In the genomic region with DNA sequence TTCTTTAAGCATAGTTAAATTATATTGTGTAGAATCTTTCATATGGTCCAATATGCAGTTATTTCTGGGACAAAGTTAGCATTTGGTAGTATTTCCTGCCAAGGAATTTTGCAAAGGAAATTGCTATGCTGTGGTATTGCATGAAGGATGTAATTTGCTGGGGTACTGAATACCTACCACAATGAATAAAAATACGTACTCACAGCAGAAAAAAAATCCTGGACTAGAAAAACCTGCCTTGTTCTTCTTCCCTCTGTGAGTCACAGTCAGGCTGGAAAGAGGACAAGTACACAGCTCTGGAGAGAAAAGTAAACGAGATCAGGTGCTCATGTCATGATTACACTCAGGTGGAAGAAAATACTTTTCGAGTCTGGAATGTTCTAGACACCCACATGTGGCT, we compare ENCODE assay signal across 16 cellular contexts.
A peak's percentile ranks its signal among the peaks of the same experiment; 100 is the strongest.
DNase-seq lines count a peak whose midpoint lies in the region; ATAC-seq and TF ChIP-seq lines count a peak whose summit lies in the region.
"Had no signal": no experiment of that assay in that cellular context is flagged by ENCODE, and none has a peak within 500 bp of the region (broad histone marks: within the 10 kb centered on the region; RNA-seq: fewer than 3 reads in every experiment).

No MANE protein-coding gene starts in this region.

- H3K27ac ChIP-seq in IMR-90 (ENCODE audit: insufficient read depth, low read length) (no peak overlapping the region), lung (ENCODE audit: low read depth in 1 of 2, low read length in 1 of 2) (no peak overlapping the region)

- no peak overlapping the region for H2AK5ac ChIP-seq in IMR-90 (ENCODE audit: low read depth, low read length)

- H3K4me1 ChIP-seq in IMR-90 (ENCODE audit: control insufficient read depth, insufficient read depth, low read length) = no peaks in the 10 kb centered on the region
- no peaks in the 10 kb centered on the region for H3K4me1 ChIP-seq in lung (ENCODE audit: control insufficient read depth in 2 of 2, insufficient read depth in 2 of 2, low read length in 2 of 2)

- no peaks in the 10 kb centered on the region for H3K36me3 Mint-ChIP-seq in activated T-helper 1 cell treated with anti-CD3 and anti-CD28 coated beads, Interleukin-12 subunit alpha, Interleukin-12 subunit beta, Interleukin-2, Interleukin-4 antibody, amounts not matched to agents 30 ng/mL and 10 ng/mL and 1 ng/mL, durations not matched to agents 14 hours and 24 hours and 36 hours (ENCODE audit: low read depth)
- H3K36me3 Mint-ChIP-seq: mesothelial cell of epicardium had no signal

- no peaks in the 10 kb centered on the region for H3K9me1 ChIP-seq in IMR-90 (ENCODE audit: insufficient read depth, low read length)

- no peak overlapping the region for H4K8ac ChIP-seq in IMR-90 (ENCODE audit: low read depth in 2 of 2, low read length in 2 of 2)

- no peak overlapping the region for H2BK120ac ChIP-seq in IMR-90 (ENCODE audit: low read depth, low read length)

- no peak for TF ChIP-seq CTCF in AG04449 (IDR thresholded peaks at IDR 0.05; ENCODE audit: insufficient read depth, low read length, missing control alignments)
- TF ChIP-seq CTCF in IMR-90 (conservative IDR thresholded peaks at IDR 0.05; ENCODE audit: low read depth, low read length) = no peak
- TF ChIP-seq CTCF in choroid plexus epithelial cell (conservative IDR thresholded peaks at IDR 0.05; ENCODE audit: low read depth, low read length) = no peak
- no peak for TF ChIP-seq CTCF in lung (IDR thresholded peaks at IDR 0.05; ENCODE audit: control extremely low read depth, extremely low read depth)

- TF ChIP-seq RAD21 in IMR-90 (IDR thresholded peaks at IDR 0.05; ENCODE audit: low read length) = no peak

- H3K4me3 Mint-ChIP-seq in activated T-helper 1 cell treated with anti-CD3 and anti-CD28 coated beads, Interleukin-12 subunit alpha, Interleukin-12 subunit beta, Interleukin-2, Interleukin-4 antibody, amounts not matched to agents 30 ng/mL and 10 ng/mL and 1 ng/mL, durations not matched to agents 14 hours and 24 hours and 36 hours = no peak overlapping the region
- H3K4me3 Mint-ChIP-seq: activated CD8-positive, alpha-beta T cell treated with anti-CD3 and anti-CD28 coated beads, Interleukin-2, amount 10 ng/mL, durations not matched to agents 7 days and 5 days; mesothelial cell of epicardium had no signal

- H3K14ac ChIP-seq in IMR-90 (replicated peaks; ENCODE audit: low read depth, low read length) = no peak overlapping the region

- no peaks in the 10 kb centered on the region for H3K79me1 ChIP-seq in IMR-90 (ENCODE audit: low read depth in 1 of 2, low read length in 2 of 2)

- no peak overlapping the region for H3K27ac Mint-ChIP-seq in activated T-helper 1 cell treated with anti-CD3 and anti-CD28 coated beads, Interleukin-12 subunit alpha, Interleukin-12 subunit beta, Interleukin-2, Interleukin-4 antibody, amounts not matched to agents 30 ng/mL and 10 ng/mL and 1 ng/mL, durations not matched to agents 14 hours and 24 hours and 36 hours
- H3K27ac Mint-ChIP-seq: activated CD8-positive, alpha-beta T cell treated with anti-CD3 and anti-CD28 coated beads, Interleukin-2, amount 10 ng/mL, durations not matched to agents 7 days and 5 days; mesothelial cell of epicardium had no signal

- H3K36me3 ChIP-seq in IMR-90 (ENCODE audit: control insufficient read depth, insufficient read depth, low read length) = no peaks in the 10 kb centered on the region
- H3K36me3 ChIP-seq in lung (ENCODE audit: control insufficient read depth in 2 of 2, insufficient read depth in 2 of 2, low read length in 2 of 2) = no peaks in the 10 kb centered on the region

- no peak overlapping the region for H2BK15ac ChIP-seq in IMR-90 (ENCODE audit: low read depth, low read length)

- DNase-seq in AG04449 (ENCODE audit: low read depth, low spot score) (peak; percentile 34), IMR-90 (peak; percentile 31), choroid plexus epithelial cell (ENCODE audit: low read depth) (peak; percentile 59), lung (ENCODE audit: low spot score) (no peak), DMS79 treated with DMSO at 0.1 percent for 48 hours (lab: John Stamatoyannopoulos, UW) (no peak)
- DNase-seq in activated T-helper 1 cell treated with anti-CD3 and anti-CD28 coated beads, Interleukin-12 subunit alpha, Interleukin-12 subunit beta, Interleukin-2, Interleukin-4 antibody, amounts not matched to agents 30 ng/mL and 10 ng/mL and 1 ng/mL, durations not matched to agents 14 hours and 24 hours and 36 hours (ENCODE audit: low spot score) = no peak
- DNase-seq: activated CD8-positive, alpha-beta T cell treated with anti-CD3 and anti-CD28 coated beads, Interleukin-2, amount 10 ng/mL, durations not matched to agents 7 days and 5 days; activated effector memory CD4-positive, alpha-beta T cell treated with Interleukin-2 at 50 U/mL for 16 hours; MV-4-11; nucleus accumbens; SK-N-SH; stimulated activated CD4-positive, alpha-beta T cell treated with anti-CD3 and anti-CD28 coated beads, Interleukin-12 subunit alpha, Interleukin-12 subunit beta, amount 100 ng/mL, for 4 hours had no signal

- no peak overlapping the region for H2AFZ ChIP-seq in IMR-90 (replicated peaks; ENCODE audit: low read length, poor library complexity)

- no peak overlapping the region for H3K18ac ChIP-seq in IMR-90 (ENCODE audit: low read depth, low read length)

- intact Hi-C loops in IMR-90 (cut with micrococcal nuclease) = loop anchor here (10.0 kb wide), 5 partner anchors 238 to 728 kb away; a partner anchor contains a TSS
- intact Hi-C loops in activated T-helper 1 cell treated with anti-CD3 and anti-CD28 coated beads, Interleukin-12 subunit alpha, Interleukin-12 subunit beta, Interleukin-2, Interleukin-4 antibody, amounts not matched to agents 30 ng/mL and 10 ng/mL and 1 ng/mL, durations not matched to agents 14 hours and 24 hours and 36 hours (cut with micrococcal nuclease) = no loop called here

- TF ChIP-seq POLR2A in IMR-90 (IDR thresholded peaks at IDR 0.05; ENCODE audit: low read depth, low read length) = no peak

- in situ Hi-C loops in IMR-90 (cut with MboI; ENCODE audit: low sequenced_read_pairs) = loop anchor here (10.0 to 25.0 kb wide), 3 partner anchors 824 to 1502 kb away; no protein-coding TSS in a partner anchor

- POLR2A ChIA-PET in AG04449 (lab: Yijun Ruan, JAX) = no interaction called here
- POLR2A ChIA-PET in IMR-90 (lab: Charles Lee; ENCODE audit: unreplicated experiment) = no interaction called here

- H3K27me3 Mint-ChIP-seq in activated T-helper 1 cell treated with anti-CD3 and anti-CD28 coated beads, Interleukin-12 subunit alpha, Interleukin-12 subunit beta, Interleukin-2, Interleukin-4 antibody, amounts not matched to agents 30 ng/mL and 10 ng/mL and 1 ng/mL, durations not matched to agents 14 hours and 24 hours and 36 hours (ENCODE audit: insufficient read depth) = peaks cover 2% of the 10 kb centered on the region

- BruUV-seq in IMR-90 (replicated peaks; lab: Mats Ljungman, UMichigan) = no TSS peak

- no peaks in the 10 kb centered on the region for H3K9me3 ChIP-seq in IMR-90 (ENCODE audit: control insufficient read depth, insufficient read depth, low read length)
- H3K9me3 ChIP-seq in lung (ENCODE audit: control insufficient read depth in 2 of 2, insufficient read depth in 1 of 2, low read length in 1 of 2) = no peaks in the 10 kb centered on the region
- H3K9me3 ChIP-seq: SK-N-SH had no signal

- H2BK5ac ChIP-seq in IMR-90 (ENCODE audit: low read depth, low read length, poor library complexity, severe bottlenecking) = no peak overlapping the region

- H2AK9ac ChIP-seq in IMR-90 (replicated peaks; ENCODE audit: low read depth, low read length, poor library complexity) = no peak overlapping the region

- WGBS in IMR-90 (ENCODE audit: extremely low coverage in 2 of 2, insufficient read length in 1 of 2), 2 experiments = no CpG with 5 or more reads among the region's 3 CpGs
- WGBS in lung, 2 donors = 55 to 68% methylated on average over 3 of the region's 3 CpGs

- H4K5ac ChIP-seq in IMR-90 (ENCODE audit: low read depth, low read length) = no peak overlapping the region

- no peak for ATAC-seq in IMR-90 (ENCODE audit: low read depth)
- ATAC-seq in lung (ENCODE audit: insufficient read depth, low FRiP score) = peak; percentile 79
- ATAC-seq in GM21423 (IDR thresholded peaks at IDR 0.05; ENCODE audit: unreplicated experiment) = no peak
- ATAC-seq in HG03108 (IDR thresholded peaks at IDR 0.05; ENCODE audit: unreplicated experiment) = no peak
- ATAC-seq: activated CD8-positive, alpha-beta T cell treated with anti-CD3 and anti-CD28 coated beads, Interleukin-2, amount 10 ng/mL, durations not matched to agents 7 days and 5 days; GM12878 had no signal

- H3K4me3 ChIP-seq in AG04449 (ENCODE audit: low read depth, low read length) (no peak overlapping the region), IMR-90 (ENCODE audit: insufficient read depth, low read depth, low read length) (no peak overlapping the region), choroid plexus epithelial cell (ENCODE audit: low read depth, low read length) (no peak overlapping the region), lung (no peak overlapping the region)
- H3K4me3 ChIP-seq: GM12878 had no signal

- no peak overlapping the region for H3K23ac ChIP-seq in IMR-90 (ENCODE audit: low read depth, low read length)

- no peak overlapping the region for H3K56ac ChIP-seq in IMR-90 (ENCODE audit: extremely low read depth, insufficient read depth, low read length)

- H3K9me3 Mint-ChIP-seq in activated T-helper 1 cell treated with anti-CD3 and anti-CD28 coated beads, Interleukin-12 subunit alpha, Interleukin-12 subunit beta, Interleukin-2, Interleukin-4 antibody, amounts not matched to agents 30 ng/mL and 10 ng/mL and 1 ng/mL, durations not matched to agents 14 hours and 24 hours and 36 hours = no peaks in the 10 kb centered on the region
- H3K9me3 Mint-ChIP-seq: mesothelial cell of epicardium had no signal

- H4K91ac ChIP-seq in IMR-90 (ENCODE audit: insufficient read depth, low read depth, low read length) = no peak overlapping the region

- CTCF ChIA-PET in AG04449 (lab: Yijun Ruan, JAX) = interaction anchor here (0.6 to 4.9 kb wide), 5 partner anchors 12 to 727 kb away, joined by 3 to 48 read pairs (median 4); no protein-coding TSS in a partner anchor
- CTCF ChIA-PET in IMR-90 (lab: Yijun Ruan, JAX) = interaction anchor here (0.6 to 1.5 kb wide), 2 partner anchors 642 to 1505 kb away, joined by 3 read pairs; no protein-coding TSS in a partner anchor

- H3K27me3 ChIP-seq in IMR-90 (ENCODE audit: control insufficient read depth, insufficient read depth, low read length) = no peaks in the 10 kb centered on the region
- no peaks in the 10 kb centered on the region for H3K27me3 ChIP-seq in lung (ENCODE audit: control insufficient read depth, insufficient read depth)

- dilution Hi-C loops in IMR-90 (cut with HindIII; ENCODE audit: low sequenced_read_pairs, unreplicated experiment) = no loop called here

- H3K4me2 ChIP-seq in IMR-90 (ENCODE audit: low read depth, low read length) = no peak overlapping the region
- H3K4me2 ChIP-seq: SK-N-SH had no signal

- H3K4ac ChIP-seq in IMR-90 (ENCODE audit: low read depth, low read length) = no peak overlapping the region

- no peak overlapping the region for H3K9ac ChIP-seq in IMR-90 (ENCODE audit: low read depth, low read length)
- H3K9ac ChIP-seq: SK-N-SH had no signal

- H4K20me1 ChIP-seq in IMR-90 (ENCODE audit: insufficient read depth, low read length) = no peaks in the 10 kb centered on the region

- H3K4me1 Mint-ChIP-seq in activated T-helper 1 cell treated with anti-CD3 and anti-CD28 coated beads, Interleukin-12 subunit alpha, Interleukin-12 subunit beta, Interleukin-2, Interleukin-4 antibody, amounts not matched to agents 30 ng/mL and 10 ng/mL and 1 ng/mL, durations not matched to agents 14 hours and 24 hours and 36 hours (ENCODE audit: low read depth) = no peaks in the 10 kb centered on the region

- H2BK20ac ChIP-seq in IMR-90 (ENCODE audit: low read depth, low read length) = no peak overlapping the region

Comparison
In these comparisons a context has a peak if more than half of its experiments do, and no peak if none do; other contexts are left out.
1. DNase-seq: peak in AG04449 (single experiment), IMR-90 (single experiment) and choroid plexus epithelial cell (single experiment); none in lung (single experiment), DMS79 treated with DMSO at 0.1 percent for 48 hours (single experiment) and activated T-helper 1 cell treated with anti-CD3 and anti-CD28 coated beads, Interleukin-12 subunit alpha, Interleukin-12 subunit beta, Interleukin-2, Interleukin-4 antibody, amounts not matched to agents 30 ng/mL and 10 ng/mL and 1 ng/mL, durations not matched to agents 14 hours and 24 hours and 36 hours (single experiment).